ENCODE assay signal across 1 cellular context in the genomic region with DNA sequence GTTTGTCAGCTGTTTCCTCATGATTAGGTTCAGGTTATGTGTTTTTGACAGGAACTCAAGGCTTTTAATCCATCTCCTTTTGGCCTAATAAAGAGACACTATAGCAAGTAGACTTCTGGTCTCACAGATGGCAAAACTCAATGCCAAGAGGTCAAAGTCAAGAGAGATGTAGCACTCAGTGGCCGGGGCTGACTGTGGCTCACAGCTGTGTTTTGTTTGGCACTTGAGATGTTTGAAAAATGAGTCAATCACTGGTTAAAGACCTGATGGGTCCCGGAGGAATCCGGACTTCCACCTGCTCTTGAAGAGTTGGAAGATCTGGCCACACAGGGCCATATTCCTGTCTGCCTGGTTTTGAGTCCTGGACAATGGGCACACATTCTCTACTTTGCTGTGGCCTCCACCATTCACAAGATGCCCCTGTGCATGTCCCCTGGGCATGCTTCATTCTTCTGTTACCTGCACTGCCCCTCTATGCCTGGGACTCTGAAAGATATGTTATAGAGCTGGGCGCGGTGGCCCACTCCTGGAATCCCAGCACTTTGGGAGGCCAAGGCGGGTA.
TF ChIP-seq lines count a peak whose summit lies in the region.

No MANE protein-coding gene starts in this region.

TF ChIP-seq in HepG2, 621 proteins besides CTCF, POLR2A, EP300 and RAD21 (continued from another document and continues in another):
- TF ChIP-seq, protein P1, sequence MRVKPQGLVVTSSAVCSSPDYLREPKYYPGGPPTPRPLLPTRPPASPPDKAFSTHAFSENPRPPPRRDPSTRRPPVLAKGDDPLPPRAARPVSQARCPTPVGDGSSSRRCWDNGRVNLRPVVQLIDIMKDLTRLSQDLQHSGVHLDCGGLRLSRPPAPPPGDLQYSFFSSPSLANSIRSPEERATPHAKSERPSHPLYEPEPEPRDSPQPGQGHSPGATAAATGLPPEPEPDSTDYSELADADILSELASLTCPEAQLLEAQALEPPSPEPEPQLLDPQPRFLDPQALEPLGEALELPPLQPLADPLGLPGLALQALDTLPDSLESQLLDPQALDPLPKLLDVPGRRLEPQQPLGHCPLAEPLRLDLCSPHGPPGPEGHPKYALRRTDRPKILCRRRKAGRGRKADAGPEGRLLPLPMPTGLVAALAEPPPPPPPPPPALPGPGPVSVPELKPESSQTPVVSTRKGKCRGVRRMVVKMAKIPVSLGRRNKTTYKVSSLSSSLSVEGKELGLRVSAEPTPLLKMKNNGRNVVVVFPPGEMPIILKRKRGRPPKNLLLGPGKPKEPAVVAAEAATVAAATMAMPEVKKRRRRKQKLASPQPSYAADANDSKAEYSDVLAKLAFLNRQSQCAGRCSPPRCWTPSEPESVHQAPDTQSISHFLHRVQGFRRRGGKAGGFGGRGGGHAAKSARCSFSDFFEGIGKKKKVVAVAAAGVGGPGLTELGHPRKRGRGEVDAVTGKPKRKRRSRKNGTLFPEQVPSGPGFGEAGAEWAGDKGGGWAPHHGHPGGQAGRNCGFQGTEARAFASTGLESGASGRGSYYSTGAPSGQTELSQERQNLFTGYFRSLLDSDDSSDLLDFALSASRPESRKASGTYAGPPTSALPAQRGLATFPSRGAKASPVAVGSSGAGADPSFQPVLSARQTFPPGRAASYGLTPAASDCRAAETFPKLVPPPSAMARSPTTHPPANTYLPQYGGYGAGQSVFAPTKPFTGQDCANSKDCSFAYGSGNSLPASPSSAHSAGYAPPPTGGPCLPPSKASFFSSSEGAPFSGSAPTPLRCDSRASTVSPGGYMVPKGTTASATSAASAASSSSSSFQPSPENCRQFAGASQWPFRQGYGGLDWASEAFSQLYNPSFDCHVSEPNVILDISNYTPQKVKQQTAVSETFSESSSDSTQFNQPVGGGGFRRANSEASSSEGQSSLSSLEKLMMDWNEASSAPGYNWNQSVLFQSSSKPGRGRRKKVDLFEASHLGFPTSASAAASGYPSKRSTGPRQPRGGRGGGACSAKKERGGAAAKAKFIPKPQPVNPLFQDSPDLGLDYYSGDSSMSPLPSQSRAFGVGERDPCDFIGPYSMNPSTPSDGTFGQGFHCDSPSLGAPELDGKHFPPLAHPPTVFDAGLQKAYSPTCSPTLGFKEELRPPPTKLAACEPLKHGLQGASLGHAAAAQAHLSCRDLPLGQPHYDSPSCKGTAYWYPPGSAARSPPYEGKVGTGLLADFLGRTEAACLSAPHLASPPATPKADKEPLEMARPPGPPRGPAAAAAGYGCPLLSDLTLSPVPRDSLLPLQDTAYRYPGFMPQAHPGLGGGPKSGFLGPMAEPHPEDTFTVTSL (CRISPR knock-in tag; IDR thresholded peaks at IDR 0.05; ENCODE audit: borderline replicate concordance) = 0 out of 2 replicates have a peak, but pooled peaks have one; percentile 24
- TF ChIP-seq ZNF672 (CRISPR knock-in tag; IDR thresholded peaks at IDR 0.05) (no peak), TEAD2 (CRISPR knock-in tag; IDR thresholded peaks at IDR 0.05) (no peak), ZNF496 (CRISPR knock-in tag; IDR thresholded peaks at IDR 0.05; ENCODE audit: insufficient replicate concordance) (no peak), NCOA5 (CRISPR knock-in tag; IDR thresholded peaks at IDR 0.05) (no peak), GATAD2A (CRISPR knock-in tag; IDR thresholded peaks at IDR 0.05) (0 out of 2 replicates have a peak, but pooled peaks have one; percentile 27), ZNF558 (CRISPR knock-in tag; IDR thresholded peaks at IDR 0.05; ENCODE audit: borderline replicate concordance) (no peak), ZNF562 (CRISPR knock-in tag; IDR thresholded peaks at IDR 0.05; ENCODE audit: borderline replicate concordance) (no peak), ZNF274 (CRISPR knock-in tag; IDR thresholded peaks at IDR 0.05) (no peak), NFIB (CRISPR knock-in tag; IDR thresholded peaks at IDR 0.05; ENCODE audit: borderline replicate concordance) (no peak), MEIS1 (CRISPR knock-in tag; IDR thresholded peaks at IDR 0.05; ENCODE audit: borderline replicate concordance) (no peak), THAP11 (CRISPR knock-in tag; IDR thresholded peaks at IDR 0.05) (no peak), CC2D1A (CRISPR knock-in tag; IDR thresholded peaks at IDR 0.05) (no peak), CEBPB (IDR thresholded peaks at IDR 0.05; ENCODE audit: borderline replicate concordance, low read depth, low read length) (no peak), MXD4 (CRISPR knock-in tag; IDR thresholded peaks at IDR 0.05) (no peak), MIXL1 (CRISPR knock-in tag; IDR thresholded peaks at IDR 0.05) (no peak), NFYB (CRISPR knock-in tag; IDR thresholded peaks at IDR 0.05) (no peak), ZFYVE20 (CRISPR knock-in tag; IDR thresholded peaks at IDR 0.05; ENCODE audit: borderline replicate concordance, low read depth) (no peak), HOXA9 (CRISPR knock-in tag; IDR thresholded peaks at IDR 0.05; ENCODE audit: borderline replicate concordance) (no peak), YY1 (IDR thresholded peaks at IDR 0.05; ENCODE audit: insufficient read depth, insufficient replicate concordance, low read depth, low read length) (no peak), ZSCAN30 (CRISPR knock-in tag; IDR thresholded peaks at IDR 0.05) (no peak), SAFB2 (CRISPR knock-in tag; IDR thresholded peaks at IDR 0.05; ENCODE audit: borderline replicate concordance, low read depth) (peak; percentile 43; the same call in 1 of the 2 replicates), FOSL2 (CRISPR knock-in tag; IDR thresholded peaks at IDR 0.05) (peak; percentile 68), ZNF644 (CRISPR knock-in tag; IDR thresholded peaks at IDR 0.05; ENCODE audit: low read depth) (peak; percentile 54), NFE2L1 (CRISPR knock-in tag; IDR thresholded peaks at IDR 0.05; ENCODE audit: borderline replicate concordance) (no peak), SETDB1 (CRISPR knock-in tag; IDR thresholded peaks at IDR 0.05; ENCODE audit: borderline replicate concordance) (no peak), REL (CRISPR knock-in tag; conservative IDR thresholded peaks at IDR 0.05) (no peak), SKI (IDR thresholded peaks at IDR 0.05; ENCODE audit: partially characterized antibody) (no peak), NCOR1 (IDR thresholded peaks at IDR 0.05; ENCODE audit: borderline replicate concordance, low read length) (no peak), ZNF263 (CRISPR knock-in tag; IDR thresholded peaks at IDR 0.05) (no peak), ZSCAN9 (CRISPR knock-in tag; IDR thresholded peaks at IDR 0.05; ENCODE audit: borderline replicate concordance) (no peak), CHCHD3 (CRISPR knock-in tag; IDR thresholded peaks at IDR 0.05) (no peak), WIZ (CRISPR knock-in tag; IDR thresholded peaks at IDR 0.05) (0 out of 2 replicates have a peak, but pooled peaks have one; percentile 35), ZNF329 (CRISPR knock-in tag; IDR thresholded peaks at IDR 0.05; ENCODE audit: low read depth) (no peak), GATA4 (IDR thresholded peaks at IDR 0.05; ENCODE audit: borderline replicate concordance, low read depth) (no peak)
- TF ChIP-seq, protein P2, sequence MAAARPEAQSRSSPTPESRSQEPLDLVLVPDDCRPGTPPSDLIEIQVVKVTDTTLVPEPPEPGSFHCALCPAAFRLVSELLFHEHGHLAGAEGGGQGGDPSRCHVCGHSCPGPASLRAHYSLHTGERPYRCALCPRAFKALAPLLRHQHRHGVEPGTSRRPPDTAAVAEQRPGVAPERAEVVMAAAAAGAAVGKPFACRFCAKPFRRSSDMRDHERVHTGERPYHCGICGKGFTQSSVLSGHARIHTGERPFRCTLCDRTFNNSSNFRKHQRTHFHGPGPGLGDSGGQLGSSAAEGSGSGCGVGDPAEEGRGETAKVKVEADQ (CRISPR knock-in tag; IDR thresholded peaks at IDR 0.05; ENCODE audit: borderline replicate concordance) = no peak
- TF ChIP-seq, protein P3, sequence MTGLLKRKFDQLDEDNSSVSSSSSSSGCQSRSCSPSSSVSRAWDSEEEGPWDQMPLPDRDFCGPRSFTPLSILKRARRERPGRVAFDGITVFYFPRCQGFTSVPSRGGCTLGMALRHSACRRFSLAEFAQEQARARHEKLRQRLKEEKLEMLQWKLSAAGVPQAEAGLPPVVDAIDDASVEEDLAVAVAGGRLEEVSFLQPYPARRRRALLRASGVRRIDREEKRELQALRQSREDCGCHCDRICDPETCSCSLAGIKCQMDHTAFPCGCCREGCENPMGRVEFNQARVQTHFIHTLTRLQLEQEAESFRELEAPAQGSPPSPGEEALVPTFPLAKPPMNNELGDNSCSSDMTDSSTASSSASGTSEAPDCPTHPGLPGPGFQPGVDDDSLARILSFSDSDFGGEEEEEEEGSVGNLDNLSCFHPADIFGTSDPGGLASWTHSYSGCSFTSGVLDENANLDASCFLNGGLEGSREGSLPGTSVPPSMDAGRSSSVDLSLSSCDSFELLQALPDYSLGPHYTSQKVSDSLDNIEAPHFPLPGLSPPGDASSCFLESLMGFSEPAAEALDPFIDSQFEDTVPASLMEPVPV (CRISPR knock-in tag; IDR thresholded peaks at IDR 0.05) = no peak
- TF ChIP-seq, protein P4, sequence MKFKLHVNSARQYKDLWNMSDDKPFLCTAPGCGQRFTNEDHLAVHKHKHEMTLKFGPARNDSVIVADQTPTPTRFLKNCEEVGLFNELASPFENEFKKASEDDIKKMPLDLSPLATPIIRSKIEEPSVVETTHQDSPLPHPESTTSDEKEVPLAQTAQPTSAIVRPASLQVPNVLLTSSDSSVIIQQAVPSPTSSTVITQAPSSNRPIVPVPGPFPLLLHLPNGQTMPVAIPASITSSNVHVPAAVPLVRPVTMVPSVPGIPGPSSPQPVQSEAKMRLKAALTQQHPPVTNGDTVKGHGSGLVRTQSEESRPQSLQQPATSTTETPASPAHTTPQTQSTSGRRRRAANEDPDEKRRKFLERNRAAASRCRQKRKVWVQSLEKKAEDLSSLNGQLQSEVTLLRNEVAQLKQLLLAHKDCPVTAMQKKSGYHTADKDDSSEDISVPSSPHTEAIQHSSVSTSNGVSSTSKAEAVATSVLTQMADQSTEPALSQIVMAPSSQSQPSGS (CRISPR knock-in tag; IDR thresholded peaks at IDR 0.05) = no peak
- TF ChIP-seq, protein P5, sequence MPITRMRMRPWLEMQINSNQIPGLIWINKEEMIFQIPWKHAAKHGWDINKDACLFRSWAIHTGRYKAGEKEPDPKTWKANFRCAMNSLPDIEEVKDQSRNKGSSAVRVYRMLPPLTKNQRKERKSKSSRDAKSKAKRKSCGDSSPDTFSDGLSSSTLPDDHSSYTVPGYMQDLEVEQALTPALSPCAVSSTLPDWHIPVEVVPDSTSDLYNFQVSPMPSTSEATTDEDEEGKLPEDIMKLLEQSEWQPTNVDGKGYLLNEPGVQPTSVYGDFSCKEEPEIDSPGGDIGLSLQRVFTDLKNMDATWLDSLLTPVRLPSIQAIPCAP (CRISPR knock-in tag; IDR thresholded peaks at IDR 0.05; ENCODE audit: low read depth) = no peak
- TF ChIP-seq, protein P6, sequence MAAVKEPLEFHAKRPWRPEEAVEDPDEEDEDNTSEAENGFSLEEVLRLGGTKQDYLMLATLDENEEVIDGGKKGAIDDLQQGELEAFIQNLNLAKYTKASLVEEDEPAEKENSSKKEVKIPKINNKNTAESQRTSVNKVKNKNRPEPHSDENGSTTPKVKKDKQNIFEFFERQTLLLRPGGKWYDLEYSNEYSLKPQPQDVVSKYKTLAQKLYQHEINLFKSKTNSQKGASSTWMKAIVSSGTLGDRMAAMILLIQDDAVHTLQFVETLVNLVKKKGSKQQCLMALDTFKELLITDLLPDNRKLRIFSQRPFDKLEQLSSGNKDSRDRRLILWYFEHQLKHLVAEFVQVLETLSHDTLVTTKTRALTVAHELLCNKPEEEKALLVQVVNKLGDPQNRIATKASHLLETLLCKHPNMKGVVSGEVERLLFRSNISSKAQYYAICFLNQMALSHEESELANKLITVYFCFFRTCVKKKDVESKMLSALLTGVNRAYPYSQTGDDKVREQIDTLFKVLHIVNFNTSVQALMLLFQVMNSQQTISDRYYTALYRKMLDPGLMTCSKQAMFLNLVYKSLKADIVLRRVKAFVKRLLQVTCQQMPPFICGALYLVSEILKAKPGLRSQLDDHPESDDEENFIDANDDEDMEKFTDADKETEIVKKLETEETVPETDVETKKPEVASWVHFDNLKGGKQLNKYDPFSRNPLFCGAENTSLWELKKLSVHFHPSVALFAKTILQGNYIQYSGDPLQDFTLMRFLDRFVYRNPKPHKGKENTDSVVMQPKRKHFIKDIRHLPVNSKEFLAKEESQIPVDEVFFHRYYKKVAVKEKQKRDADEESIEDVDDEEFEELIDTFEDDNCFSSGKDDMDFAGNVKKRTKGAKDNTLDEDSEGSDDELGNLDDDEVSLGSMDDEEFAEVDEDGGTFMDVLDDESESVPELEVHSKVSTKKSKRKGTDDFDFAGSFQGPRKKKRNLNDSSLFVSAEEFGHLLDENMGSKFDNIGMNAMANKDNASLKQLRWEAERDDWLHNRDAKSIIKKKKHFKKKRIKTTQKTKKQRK (IDR thresholded peaks at IDR 0.05; ENCODE audit: low read length) = no peak
- TF ChIP-seq, protein P7, sequence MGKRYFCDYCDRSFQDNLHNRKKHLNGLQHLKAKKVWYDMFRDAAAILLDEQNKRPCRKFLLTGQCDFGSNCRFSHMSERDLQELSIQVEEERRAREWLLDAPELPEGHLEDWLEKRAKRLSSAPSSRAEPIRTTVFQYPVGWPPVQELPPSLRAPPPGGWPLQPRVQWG (CRISPR knock-in tag; IDR thresholded peaks at IDR 0.05; ENCODE audit: borderline replicate concordance, low read depth) = no peak
- TF ChIP-seq, protein P8, sequence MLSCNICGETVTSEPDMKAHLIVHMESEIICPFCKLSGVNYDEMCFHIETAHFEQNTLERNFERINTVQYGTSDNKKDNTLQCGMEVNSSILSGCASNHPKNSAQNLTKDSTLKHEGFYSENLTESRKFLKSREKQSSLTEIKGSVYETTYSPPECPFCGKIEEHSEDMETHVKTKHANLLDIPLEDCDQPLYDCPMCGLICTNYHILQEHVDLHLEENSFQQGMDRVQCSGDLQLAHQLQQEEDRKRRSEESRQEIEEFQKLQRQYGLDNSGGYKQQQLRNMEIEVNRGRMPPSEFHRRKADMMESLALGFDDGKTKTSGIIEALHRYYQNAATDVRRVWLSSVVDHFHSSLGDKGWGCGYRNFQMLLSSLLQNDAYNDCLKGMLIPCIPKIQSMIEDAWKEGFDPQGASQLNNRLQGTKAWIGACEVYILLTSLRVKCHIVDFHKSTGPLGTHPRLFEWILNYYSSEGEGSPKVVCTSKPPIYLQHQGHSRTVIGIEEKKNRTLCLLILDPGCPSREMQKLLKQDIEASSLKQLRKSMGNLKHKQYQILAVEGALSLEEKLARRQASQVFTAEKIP (CRISPR knock-in tag; IDR thresholded peaks at IDR 0.05; ENCODE audit: borderline replicate concordance) = no peak
- TF ChIP-seq, protein P9, sequence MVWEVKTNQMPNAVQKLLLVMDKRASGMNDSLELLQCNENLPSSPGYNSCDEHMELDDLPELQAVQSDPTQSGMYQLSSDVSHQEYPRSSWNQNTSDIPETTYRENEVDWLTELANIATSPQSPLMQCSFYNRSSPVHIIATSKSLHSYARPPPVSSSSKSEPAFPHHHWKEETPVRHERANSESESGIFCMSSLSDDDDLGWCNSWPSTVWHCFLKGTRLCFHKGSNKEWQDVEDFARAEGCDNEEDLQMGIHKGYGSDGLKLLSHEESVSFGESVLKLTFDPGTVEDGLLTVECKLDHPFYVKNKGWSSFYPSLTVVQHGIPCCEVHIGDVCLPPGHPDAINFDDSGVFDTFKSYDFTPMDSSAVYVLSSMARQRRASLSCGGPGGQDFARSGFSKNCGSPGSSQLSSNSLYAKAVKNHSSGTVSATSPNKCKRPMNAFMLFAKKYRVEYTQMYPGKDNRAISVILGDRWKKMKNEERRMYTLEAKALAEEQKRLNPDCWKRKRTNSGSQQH (CRISPR knock-in tag; IDR thresholded peaks at IDR 0.05; ENCODE audit: low read depth) = no peak
- TF ChIP-seq, protein P10, sequence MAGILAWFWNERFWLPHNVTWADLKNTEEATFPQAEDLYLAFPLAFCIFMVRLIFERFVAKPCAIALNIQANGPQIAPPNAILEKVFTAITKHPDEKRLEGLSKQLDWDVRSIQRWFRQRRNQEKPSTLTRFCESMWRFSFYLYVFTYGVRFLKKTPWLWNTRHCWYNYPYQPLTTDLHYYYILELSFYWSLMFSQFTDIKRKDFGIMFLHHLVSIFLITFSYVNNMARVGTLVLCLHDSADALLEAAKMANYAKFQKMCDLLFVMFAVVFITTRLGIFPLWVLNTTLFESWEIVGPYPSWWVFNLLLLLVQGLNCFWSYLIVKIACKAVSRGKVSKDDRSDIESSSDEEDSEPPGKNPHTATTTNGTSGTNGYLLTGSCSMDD (CRISPR knock-in tag; IDR thresholded peaks at IDR 0.05) = no peak
